1 cellular context compared by ENCODE assay signal in genomic region chr1:70063861-70064260, GRCh38.
TF ChIP-seq lines count a peak whose summit lies in the region.

No MANE protein-coding gene starts in this region.

TF ChIP-seq in neural cell, 6 proteins besides CTCF, POLR2A, EP300 and RAD21 (continued from another document):
- TF ChIP-seq, protein P1, sequence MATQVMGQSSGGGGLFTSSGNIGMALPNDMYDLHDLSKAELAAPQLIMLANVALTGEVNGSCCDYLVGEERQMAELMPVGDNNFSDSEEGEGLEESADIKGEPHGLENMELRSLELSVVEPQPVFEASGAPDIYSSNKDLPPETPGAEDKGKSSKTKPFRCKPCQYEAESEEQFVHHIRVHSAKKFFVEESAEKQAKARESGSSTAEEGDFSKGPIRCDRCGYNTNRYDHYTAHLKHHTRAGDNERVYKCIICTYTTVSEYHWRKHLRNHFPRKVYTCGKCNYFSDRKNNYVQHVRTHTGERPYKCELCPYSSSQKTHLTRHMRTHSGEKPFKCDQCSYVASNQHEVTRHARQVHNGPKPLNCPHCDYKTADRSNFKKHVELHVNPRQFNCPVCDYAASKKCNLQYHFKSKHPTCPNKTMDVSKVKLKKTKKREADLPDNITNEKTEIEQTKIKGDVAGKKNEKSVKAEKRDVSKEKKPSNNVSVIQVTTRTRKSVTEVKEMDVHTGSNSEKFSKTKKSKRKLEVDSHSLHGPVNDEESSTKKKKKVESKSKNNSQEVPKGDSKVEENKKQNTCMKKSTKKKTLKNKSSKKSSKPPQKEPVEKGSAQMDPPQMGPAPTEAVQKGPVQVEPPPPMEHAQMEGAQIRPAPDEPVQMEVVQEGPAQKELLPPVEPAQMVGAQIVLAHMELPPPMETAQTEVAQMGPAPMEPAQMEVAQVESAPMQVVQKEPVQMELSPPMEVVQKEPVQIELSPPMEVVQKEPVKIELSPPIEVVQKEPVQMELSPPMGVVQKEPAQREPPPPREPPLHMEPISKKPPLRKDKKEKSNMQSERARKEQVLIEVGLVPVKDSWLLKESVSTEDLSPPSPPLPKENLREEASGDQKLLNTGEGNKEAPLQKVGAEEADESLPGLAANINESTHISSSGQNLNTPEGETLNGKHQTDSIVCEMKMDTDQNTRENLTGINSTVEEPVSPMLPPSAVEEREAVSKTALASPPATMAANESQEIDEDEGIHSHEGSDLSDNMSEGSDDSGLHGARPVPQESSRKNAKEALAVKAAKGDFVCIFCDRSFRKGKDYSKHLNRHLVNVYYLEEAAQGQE (IDR thresholded peaks at IDR 0.05; ENCODE audit: borderline replicate concordance): no peak
- no peak for TF ChIP-seq TAF1 (IDR thresholded peaks at IDR 0.05; ENCODE audit: low read depth)
